In the genomic region with DNA sequence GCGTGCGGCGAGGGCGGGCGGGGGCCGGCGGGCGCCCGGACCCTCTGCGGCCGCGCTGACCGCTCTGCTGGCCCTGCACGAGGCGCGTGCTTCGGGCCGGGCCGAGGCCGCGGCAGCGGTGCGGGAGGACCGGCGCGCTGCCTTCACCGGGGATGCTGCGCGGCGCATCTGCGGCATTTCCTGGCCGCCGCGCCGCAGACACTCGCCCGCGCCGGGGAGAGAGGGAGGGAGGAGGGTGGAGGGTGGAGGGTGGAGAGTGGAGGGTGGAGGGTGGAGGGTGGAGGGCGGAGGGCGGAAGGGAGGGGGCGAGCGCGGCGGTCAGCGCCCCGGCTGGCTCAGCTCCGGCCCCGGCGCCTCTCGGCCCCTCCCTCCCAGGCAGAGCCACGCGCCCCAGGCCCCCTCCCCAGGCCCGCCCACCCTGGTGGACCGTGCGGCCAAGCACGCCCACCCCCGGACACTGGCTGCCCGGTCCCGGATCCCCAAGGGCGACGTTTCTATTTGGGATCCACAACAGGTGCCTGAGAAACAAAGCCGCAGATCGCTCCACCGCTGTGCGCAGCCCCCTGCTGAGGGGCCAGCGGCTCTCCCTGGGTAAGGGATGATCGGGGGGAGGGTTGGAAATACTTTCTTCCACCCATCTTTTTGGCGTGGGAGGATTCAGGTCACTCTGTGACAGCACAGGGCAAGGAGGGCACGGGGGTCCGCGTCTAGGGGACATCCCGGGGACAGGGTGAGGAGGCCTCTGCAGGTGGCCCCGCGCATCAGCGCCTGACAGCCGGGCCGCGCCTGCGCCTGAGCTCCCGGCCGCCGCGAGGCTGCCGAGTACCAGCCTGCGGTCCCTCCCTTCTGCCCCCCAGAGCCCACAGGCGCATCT, we compare ENCODE assay signal across 8 cellular contexts.
DNase-seq lines count a peak whose midpoint lies in the region; ATAC-seq and TF ChIP-seq lines count a peak whose summit lies in the region.

No MANE protein-coding gene starts in this region.

- H3F3A ChIP-seq in MM.1S (ENCODE audit: insufficient read depth, low read length): no peaks in the 10 kb centered on the region; the same call in 1 of the 2 replicates

- peaks cover 45% of the 10 kb centered on the region for H3K79me2 ChIP-seq in MM.1S (ENCODE audit: low read length)

- no peaks in the 10 kb centered on the region for H4K20me1 ChIP-seq in MM.1S (ENCODE audit: insufficient read depth, low read length)

- peak overlapping the region; percentile 68; the same call in 1 of the 2 replicates for H3K9ac ChIP-seq in MM.1S (ENCODE audit: low read length)

- H3K27me3 ChIP-seq in MM.1S (replicated peaks; ENCODE audit: insufficient read depth, low read length) (no peaks in the 10 kb centered on the region), ascending aorta (no peaks in the 10 kb centered on the region)

- TF ChIP-seq CTCF in GM12865 (IDR thresholded peaks at IDR 0.05; ENCODE audit: insufficient read depth, low read depth, low read length, missing control alignments) (peak; percentile 70), MM.1S (IDR thresholded peaks at IDR 0.05; ENCODE audit: low read length) (peak; percentile 74), ascending aorta (IDR thresholded peaks at IDR 0.05) (peak; percentile 51 to 84 (median 71))

- peak; percentile 96 for DNase-seq in GM12865 (ENCODE audit: low read depth)
- DNase-seq in HCEC 1CT: peak; percentile 85
- DNase-seq in MM.1S: peak; percentile 91
- DNase-seq in ascending aorta (ENCODE audit: low spot score in 2 of 2): peak in 1 of 2 donors; percentile 86
- peak; percentile 83 for DNase-seq in hepatic stellate cell (ENCODE audit: low spot score)
- DNase-seq in retina: peak; percentile 96
- DNase-seq in OCI-M2 (lab: John Stamatoyannopoulos, UW; ENCODE audit: unreplicated experiment): no peak

- peak; percentile 90 for ATAC-seq in SK-N-SH treated with all-trans-retinoic acid at 6 μM for 48 hours

- H3K36me3 ChIP-seq in MM.1S (replicated peaks; ENCODE audit: insufficient read depth, low read length) (no peaks in the 10 kb centered on the region), ascending aorta (no peaks in the 10 kb centered on the region)

- intact Hi-C loops in ascending aorta (cut with DNase I): loop anchor here (5.0 kb wide), 3 partner anchors 46 to 131 kb away; no protein-coding TSS in a partner anchor

- peak overlapping the region; percentile 87 for H2AFZ ChIP-seq in MM.1S (ENCODE audit: low read length)

- H3K27ac ChIP-seq in MM.1S (ENCODE audit: low read length): peak overlapping the region; percentile 75; the same call in 1 of the 2 replicates
- H3K27ac ChIP-seq in ascending aorta: peak overlapping the region; percentile 87 to 93

- peak overlapping the region; percentile 94 for H3K4me3 ChIP-seq in GM12865 (ENCODE audit: low read depth, low read length)
- H3K4me3 ChIP-seq in MM.1S (ENCODE audit: low read length): peak overlapping the region; percentile 88
- peak overlapping the region; percentile 75 to 90 for H3K4me3 ChIP-seq in ascending aorta

- H3K9me3 ChIP-seq in MM.1S (replicated peaks; ENCODE audit: insufficient read depth, low read length): no peaks in the 10 kb centered on the region
- no peaks in the 10 kb centered on the region for H3K9me3 ChIP-seq in ascending aorta

- no peaks in the 10 kb centered on the region for H3K9me2 ChIP-seq in MM.1S (replicated peaks; ENCODE audit: insufficient read depth, low read length)

- H3K4me2 ChIP-seq in MM.1S (ENCODE audit: low read depth, low read length): peak overlapping the region; percentile 59

- peaks cover 28% of the 10 kb centered on the region for H3K4me1 ChIP-seq in MM.1S (ENCODE audit: low read length)
- H3K4me1 ChIP-seq in ascending aorta: peaks cover 0 to 9% of the 10 kb centered on the region in 2 donors

TF ChIP-seq in SK-N-SH treated with all-trans-retinoic acid at 6 μM for 48 hours, 23 proteins besides CTCF, POLR2A, EP300 and RAD21:
- TF ChIP-seq, protein P1, sequence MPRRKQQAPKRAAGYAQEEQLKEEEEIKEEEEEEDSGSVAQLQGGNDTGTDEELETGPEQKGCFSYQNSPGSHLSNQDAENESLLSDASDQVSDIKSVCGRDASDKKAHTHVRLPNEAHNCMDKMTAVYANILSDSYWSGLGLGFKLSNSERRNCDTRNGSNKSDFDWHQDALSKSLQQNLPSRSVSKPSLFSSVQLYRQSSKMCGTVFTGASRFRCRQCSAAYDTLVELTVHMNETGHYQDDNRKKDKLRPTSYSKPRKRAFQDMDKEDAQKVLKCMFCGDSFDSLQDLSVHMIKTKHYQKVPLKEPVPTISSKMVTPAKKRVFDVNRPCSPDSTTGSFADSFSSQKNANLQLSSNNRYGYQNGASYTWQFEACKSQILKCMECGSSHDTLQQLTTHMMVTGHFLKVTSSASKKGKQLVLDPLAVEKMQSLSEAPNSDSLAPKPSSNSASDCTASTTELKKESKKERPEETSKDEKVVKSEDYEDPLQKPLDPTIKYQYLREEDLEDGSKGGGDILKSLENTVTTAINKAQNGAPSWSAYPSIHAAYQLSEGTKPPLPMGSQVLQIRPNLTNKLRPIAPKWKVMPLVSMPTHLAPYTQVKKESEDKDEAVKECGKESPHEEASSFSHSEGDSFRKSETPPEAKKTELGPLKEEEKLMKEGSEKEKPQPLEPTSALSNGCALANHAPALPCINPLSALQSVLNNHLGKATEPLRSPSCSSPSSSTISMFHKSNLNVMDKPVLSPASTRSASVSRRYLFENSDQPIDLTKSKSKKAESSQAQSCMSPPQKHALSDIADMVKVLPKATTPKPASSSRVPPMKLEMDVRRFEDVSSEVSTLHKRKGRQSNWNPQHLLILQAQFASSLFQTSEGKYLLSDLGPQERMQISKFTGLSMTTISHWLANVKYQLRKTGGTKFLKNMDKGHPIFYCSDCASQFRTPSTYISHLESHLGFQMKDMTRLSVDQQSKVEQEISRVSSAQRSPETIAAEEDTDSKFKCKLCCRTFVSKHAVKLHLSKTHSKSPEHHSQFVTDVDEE (CRISPR knock-in tag; IDR thresholded peaks at IDR 0.05): no peak
- TF ChIP-seq ZNF8 (CRISPR knock-in tag; IDR thresholded peaks at IDR 0.05): no peak
- no peak for TF ChIP-seq ZFP3 (CRISPR knock-in tag; IDR thresholded peaks at IDR 0.05)
